15 cellular contexts compared by ENCODE assay signal in the genomic region with DNA sequence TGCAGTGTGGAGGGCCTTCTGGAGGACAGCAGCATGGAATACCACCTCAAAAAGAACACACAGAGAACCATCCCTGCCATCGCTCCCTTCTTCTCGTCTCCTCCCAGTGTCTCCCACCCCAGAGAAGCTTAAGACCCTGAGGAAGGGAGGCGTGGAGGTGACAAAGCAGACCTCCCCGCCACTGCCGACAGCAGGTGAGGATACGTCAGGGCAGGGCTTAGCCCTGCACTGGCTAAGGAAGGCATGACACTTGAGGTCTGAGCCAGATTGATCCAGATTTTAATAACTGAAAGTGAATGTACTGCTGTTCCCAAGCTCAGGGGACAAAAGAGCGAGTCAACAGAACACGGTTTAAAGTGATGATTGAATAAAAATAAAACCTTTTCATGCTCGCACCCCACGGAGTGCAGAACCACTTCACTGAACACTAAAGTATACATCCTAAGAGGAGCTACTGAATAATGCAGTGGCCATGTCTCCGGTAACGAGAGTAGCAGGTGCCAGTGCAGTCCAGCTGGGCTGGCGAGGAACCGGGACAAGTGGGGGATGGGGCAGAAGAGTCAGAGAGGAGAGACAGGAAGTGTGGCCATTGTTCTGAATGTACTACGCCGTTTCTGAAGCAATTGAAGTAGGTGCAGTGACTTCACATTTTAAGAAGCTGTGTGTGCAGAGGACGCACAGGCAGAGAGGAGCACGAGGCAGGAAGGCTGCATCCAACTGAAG.
DNase-seq lines count a peak whose midpoint lies in the region; ATAC-seq and FAIRE-seq lines count a peak whose summit lies in the region.
"Had no signal": no experiment of that assay in that cellular context is flagged by ENCODE, and none has a peak within 500 bp of the region (broad histone marks: within the 10 kb centered on the region; RNA-seq: fewer than 3 reads in every experiment).

No MANE protein-coding gene starts in this region.

- POLR2A ChIA-PET in naive thymus-derived CD4-positive, alpha-beta T cell (lab: Charles Lee), result no interaction called here

- FAIRE-seq in small intestine (lab: Jason Lieb, UNC), result no peak
- FAIRE-seq: kidney had no signal

- H2BK5ac ChIP-seq in neuronal stem cell (ENCODE audit: low read length), result no peak overlapping the region

- H3K9ac ChIP-seq in neuronal stem cell (ENCODE audit: low read depth, low read length, poor library complexity), result no peak overlapping the region

- H3K4me3 Mint-ChIP-seq in naive thymus-derived CD4-positive, alpha-beta T cell, result no peak overlapping the region
- H3K4me3 Mint-ChIP-seq: activated naive CD4-positive, alpha-beta T cell treated with anti-CD3 and anti-CD28 coated beads, Interleukin-2, amount 50 U/mL, for 24 hours had no signal

- H2AFZ ChIP-seq in neuronal stem cell (ENCODE audit: low read length), result peak overlapping the region; percentile 81

- peak overlapping the region; percentile 79 for H3K18ac ChIP-seq in neuronal stem cell (ENCODE audit: low read length)

- H3K4me1 Mint-ChIP-seq in naive thymus-derived CD4-positive, alpha-beta T cell, result no peaks in the 10 kb centered on the region
- H3K4me1 Mint-ChIP-seq: activated naive CD4-positive, alpha-beta T cell treated with anti-CD3 and anti-CD28 coated beads, Interleukin-2, amount 50 U/mL, for 24 hours; IgD-negative memory B cell had no signal

- peaks cover 12 to 13% of the 10 kb centered on the region in 2 donors for H3K4me1 ChIP-seq in neuronal stem cell (ENCODE audit: control insufficient read depth in 2 of 2, insufficient read depth in 1 of 2, low read depth in 1 of 2, low read length in 2 of 2)
- H3K4me1 ChIP-seq in small intestine (ENCODE audit: control insufficient read depth in 2 of 2, insufficient read depth in 1 of 2, low read depth in 1 of 2, low read length in 1 of 2), result no peaks in the 10 kb centered on the region
- H3K4me1 ChIP-seq in naive thymus-derived CD4-positive, alpha-beta T cell (ENCODE audit: control insufficient read depth in 2 of 2, insufficient read depth in 2 of 2, low read length in 2 of 2), result no peaks in the 10 kb centered on the region
- H3K4me1 ChIP-seq: body of pancreas, spleen had no signal

- H2BK15ac ChIP-seq in neuronal stem cell (ENCODE audit: low read length), result no peak overlapping the region

- no peak overlapping the region for H3K4me2 ChIP-seq in neuronal stem cell (ENCODE audit: insufficient read depth, low read length, poor library complexity, severe bottlenecking)

- WGBS in neuronal stem cell (ENCODE audit: extremely low coverage in 2 of 2, insufficient read length in 2 of 2, insufficient replicate concordance in 1 of 2), 2 donors, result no CpG with 5 or more reads among the region's 18 CpGs
- 87 to 88% (median 88%) methylated on average over 18 of the region's 18 CpGs for WGBS in small intestine, 3 donors

- no peak overlapping the region for H3K27ac Mint-ChIP-seq in naive thymus-derived CD4-positive, alpha-beta T cell
- H3K27ac Mint-ChIP-seq: activated naive CD4-positive, alpha-beta T cell treated with anti-CD3 and anti-CD28 coated beads, Interleukin-2, amount 50 U/mL, for 24 hours; IgD-negative memory B cell had no signal

- peaks cover 0 to 1% (median 0%) of the 10 kb centered on the region in 5 donors for H3K36me3 Mint-ChIP-seq in naive thymus-derived CD4-positive, alpha-beta T cell
- H3K36me3 Mint-ChIP-seq: activated naive CD4-positive, alpha-beta T cell treated with anti-CD3 and anti-CD28 coated beads, Interleukin-2, amount 50 U/mL, for 24 hours; IgD-negative memory B cell had no signal

- H3K4me3 ChIP-seq in neuronal stem cell (ENCODE audit: low read length in 2 of 2) (peak overlapping the region in 1 of 2 donors; percentile 2), small intestine (ENCODE audit: low read depth in 1 of 2, low read length in 2 of 2) (no peak overlapping the region)
- H3K4me3 ChIP-seq in naive thymus-derived CD4-positive, alpha-beta T cell (ENCODE audit: low read length), result no peak overlapping the region
- H3K4me3 ChIP-seq: body of pancreas, spleen had no signal

- H3K27me3 ChIP-seq in neuronal stem cell (ENCODE audit: control insufficient read depth in 3 of 3, insufficient read depth in 3 of 3, low read depth in 1 of 3, low read length in 3 of 3) (no peaks in the 10 kb centered on the region), small intestine (ENCODE audit: control insufficient read depth in 2 of 2, insufficient read depth in 2 of 2, low read length in 2 of 2) (no peaks in the 10 kb centered on the region)
- H3K27me3 ChIP-seq in naive thymus-derived CD4-positive, alpha-beta T cell (ENCODE audit: control insufficient read depth in 2 of 2, insufficient read depth in 2 of 2, low read length in 2 of 2), result no peaks in the 10 kb centered on the region
- H3K27me3 ChIP-seq: body of pancreas, spleen had no signal

- H3K9me3 ChIP-seq in neuronal stem cell (replicated peaks in 1 of 2; ENCODE audit: control insufficient read depth in 2 of 2, insufficient read depth in 1 of 2, low read depth in 1 of 2, low read length in 2 of 2), result no peaks in the 10 kb centered on the region
- H3K9me3 ChIP-seq in small intestine (ENCODE audit: control insufficient read depth, low read depth), result no peaks in the 10 kb centered on the region
- peaks cover 0 to 6% (median 0%) of the 10 kb centered on the region in 3 experiments for H3K9me3 ChIP-seq in naive thymus-derived CD4-positive, alpha-beta T cell (ENCODE audit: control insufficient read depth in 2 of 3, low read length in 3 of 3)
- H3K9me3 ChIP-seq: body of pancreas had no signal

- no peak overlapping the region for H2BK12ac ChIP-seq in neuronal stem cell (ENCODE audit: low read length)

- no peak for ATAC-seq in HG02884 (IDR thresholded peaks at IDR 0.05; ENCODE audit: unreplicated experiment)
- ATAC-seq in naive thymus-derived CD4-positive, alpha-beta T cell, result no peak
- ATAC-seq: body of pancreas had no signal

- H3K36me3 ChIP-seq in neuronal stem cell (replicated peaks in 1 of 2; ENCODE audit: control insufficient read depth in 2 of 2, insufficient read depth in 2 of 2, low read length in 2 of 2), result no peaks in the 10 kb centered on the region
- no peaks in the 10 kb centered on the region for H3K36me3 ChIP-seq in small intestine (ENCODE audit: control insufficient read depth in 2 of 2, insufficient read depth in 2 of 2, low read length in 2 of 2)
- no peaks in the 10 kb centered on the region for H3K36me3 ChIP-seq in naive thymus-derived CD4-positive, alpha-beta T cell (ENCODE audit: control insufficient read depth in 2 of 3, insufficient read depth in 3 of 3, low read length in 3 of 3)
- H3K36me3 ChIP-seq: spleen had no signal

- no peak overlapping the region for H4K91ac ChIP-seq in neuronal stem cell (ENCODE audit: low read depth, low read length, poor library complexity)

- H3K79me1 ChIP-seq in neuronal stem cell (ENCODE audit: low read depth, low read length), result no peaks in the 10 kb centered on the region

- H3K14ac ChIP-seq in neuronal stem cell (ENCODE audit: low read length), result no peak overlapping the region

- no peak overlapping the region for H3K23ac ChIP-seq in neuronal stem cell (ENCODE audit: low read depth, low read length, poor library complexity)

- H3K27ac ChIP-seq in neuronal stem cell (replicated peaks; ENCODE audit: low read length) (no peak overlapping the region), small intestine (ENCODE audit: low read depth in 1 of 2, low read length in 1 of 2) (no peak overlapping the region)
- H3K27ac ChIP-seq in naive thymus-derived CD4-positive, alpha-beta T cell (ENCODE audit: low read depth, low read length), result no peak overlapping the region
- H3K27ac ChIP-seq: body of pancreas, spleen had no signal

- intact Hi-C loops in naive thymus-derived CD4-positive, alpha-beta T cell (cut with micrococcal nuclease), result no loop called here

- H2BK120ac ChIP-seq in neuronal stem cell (ENCODE audit: low read depth, low read length), result no peak overlapping the region

- peaks cover 2 to 23% (median 8%) of the 10 kb centered on the region in 11 donors for H3K9me3 Mint-ChIP-seq in naive thymus-derived CD4-positive, alpha-beta T cell

- H4K8ac ChIP-seq in neuronal stem cell (ENCODE audit: low read depth, low read length), result no peak overlapping the region

- H3K27me3 Mint-ChIP-seq in naive thymus-derived CD4-positive, alpha-beta T cell, result no peaks in the 10 kb centered on the region
- H3K27me3 Mint-ChIP-seq: activated naive CD4-positive, alpha-beta T cell treated with anti-CD3 and anti-CD28 coated beads, Interleukin-2, amount 50 U/mL, for 24 hours; IgD-negative memory B cell had no signal

- CTCF ChIA-PET in naive thymus-derived CD4-positive, alpha-beta T cell (lab: Charles Lee), result no interaction called here

- peak; percentile 98 for DNase-seq in NCI-H1092 (lab: John Stamatoyannopoulos, UW)
- DNase-seq in NCI-H2107 treated with DMSO at 0.1 percent for 48 hours (lab: John Stamatoyannopoulos, UW; ENCODE audit: unreplicated experiment), result peak; percentile 98
- DNase-seq in SHP77 (lab: John Stamatoyannopoulos, UW), result peak; percentile 85 to 86
- DNase-seq in neuronal stem cell (ENCODE audit: low spot score), result no peak
- no peak for DNase-seq in small intestine
- no peak for DNase-seq in naive thymus-derived CD4-positive, alpha-beta T cell
- no peak for DNase-seq in AG08395 (ENCODE audit: low spot score)
- DNase-seq: body of pancreas; kidney; MV-4-11; spleen; stimulated activated naive CD4-positive, alpha-beta T cell treated with Interleukin-2 at 50 U/mL for 16 hours had no signal

- no peak overlapping the region for H2AK5ac ChIP-seq in neuronal stem cell (ENCODE audit: low read depth, low read length)

- no peak overlapping the region for H3K4ac ChIP-seq in neuronal stem cell (ENCODE audit: low read length)

Comparison
In these comparisons a context has a peak if more than half of its experiments do, and no peak if none do; other contexts are left out.
1. DNase-seq: peak in NCI-H1092 (single experiment), NCI-H2107 treated with DMSO at 0.1 percent for 48 hours (single experiment) and SHP77 (2 of 2); none in neuronal stem cell (single experiment), small intestine (single experiment), naive thymus-derived CD4-positive, alpha-beta T cell (0 of 9) and AG08395 (single experiment).